Comparison of ENCODE assay signal across 24 cellular contexts in the genomic region with DNA sequence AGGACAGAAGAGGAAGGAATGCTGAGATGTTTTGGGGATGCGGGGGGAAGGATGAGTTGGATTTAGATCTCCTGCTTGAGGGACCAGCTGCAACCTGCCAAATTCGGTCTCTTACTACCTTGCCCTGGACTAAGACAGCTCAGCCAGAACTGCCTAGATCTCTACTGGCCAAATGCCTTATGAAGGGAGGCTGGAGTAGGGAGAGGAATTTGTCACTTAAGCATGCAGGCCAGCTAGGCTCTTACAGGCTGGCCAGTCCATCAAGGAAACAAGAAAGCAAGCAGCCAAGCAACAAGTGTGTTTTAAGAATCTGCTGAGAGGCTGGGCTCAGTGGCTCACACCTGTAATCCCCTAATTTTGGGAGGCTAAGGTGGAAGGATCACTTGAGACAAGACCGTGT.
"Had no signal": no experiment of that assay in that cellular context is flagged by ENCODE, and none has a peak within 500 bp of the region (broad histone marks: within the 10 kb centered on the region; RNA-seq: fewer than 3 reads in every experiment).

No MANE protein-coding gene starts in this region.

- H3K9me3 Mint-ChIP-seq: activated CD4-positive, alpha-beta T cell treated with anti-CD3 and anti-CD28 coated beads, Interleukin-2, amount 10 ng/mL, durations not matched to agents 7 days and 5 days; activated naive CD4-positive, alpha-beta T cell treated with anti-CD3 and anti-CD28 coated beads, Interleukin-2, amount 50 U/mL, for 72 hours; activated T-helper 17 cell treated with anti-CD3 and anti-CD28 coated beads, Interleukin-2, amount 50 U/mL, for 72 hours; brain; immature natural killer cell; natural killer cell treated with Interleukin-12 subunit alpha and Interleukin-12 subunit beta and Interleukin-15 and Interleukin-18, amount 100 ng/mL, for 72 hours had no signal

- ATAC-seq: activated CD8-positive, alpha-beta T cell treated with anti-CD3 and anti-CD28 coated beads, Interleukin-2, amount 10 ng/mL, durations not matched to agents 7 days and 5 days; activated naive CD4-positive, alpha-beta T cell treated with anti-CD3 and anti-CD28 coated beads, Interleukin-2, amount 50 U/mL, for 72 hours; activated T-helper 17 cell treated with anti-CD3 and anti-CD28 coated beads, Interleukin-2, amount 50 U/mL, for 72 hours; left ventricle myocardium superior; natural killer cell treated with Interleukin-12 subunit alpha and Interleukin-12 subunit beta and Interleukin-15 and Interleukin-18, amount 100 ng/mL, for 72 hours; sciatic nerve had no signal

- H3K9me3 ChIP-seq: tibial artery, vagina had no signal

- H2AFZ ChIP-seq: hepatocyte had no signal

- H3K27ac ChIP-seq: hepatocyte, tibial artery, vagina, VCaP had no signal

- H3K4me3 Mint-ChIP-seq: activated CD4-positive, alpha-beta T cell treated with anti-CD3 and anti-CD28 coated beads, Interleukin-2, amount 10 ng/mL, durations not matched to agents 7 days and 5 days; activated CD8-positive, alpha-beta T cell treated with anti-CD3 and anti-CD28 coated beads, Interleukin-2, amount 10 ng/mL, durations not matched to agents 7 days and 5 days; activated T-helper 17 cell treated with anti-CD3 and anti-CD28 coated beads, Interleukin-2, amount 50 U/mL, for 72 hours; brain; immature natural killer cell; natural killer cell treated with Interleukin-12 subunit alpha and Interleukin-12 subunit beta and Interleukin-15 and Interleukin-18, amount 100 ng/mL, for 72 hours had no signal

- H3K79me2 ChIP-seq: hepatocyte had no signal

- H3K27me3 Mint-ChIP-seq: activated CD4-positive, alpha-beta T cell treated with anti-CD3 and anti-CD28 coated beads, Interleukin-2, amount 10 ng/mL, durations not matched to agents 7 days and 5 days; activated T-helper 17 cell treated with anti-CD3 and anti-CD28 coated beads, Interleukin-2, amount 50 U/mL, for 72 hours; brain; natural killer cell treated with Interleukin-12 subunit alpha and Interleukin-12 subunit beta and Interleukin-15 and Interleukin-18, amount 100 ng/mL, for 72 hours had no signal

- DNase-seq: activated CD4-positive, alpha-beta T cell treated with anti-CD3 and anti-CD28 coated beads, Interleukin-2, amount 10 ng/mL, durations not matched to agents 7 days and 5 days; activated CD4-positive, CD25-positive, alpha-beta regulatory T cell treated with anti-CD3 and anti-CD28 coated beads, Interleukin-2, amount 50 U/mL, for 72 hours; activated CD8-positive, alpha-beta T cell treated with anti-CD3 and anti-CD28 coated beads, Interleukin-2, amount 10 ng/mL, durations not matched to agents 7 days and 5 days; aorta; dermis blood vessel endothelial cell; effector CD8-positive, alpha-beta T cell; foreskin melanocyte; immature natural killer cell; kidney glomerular epithelial cell; left ventricle myocardium superior; mammary epithelial cell; occipital lobe; stimulated activated CD4-positive, alpha-beta T cell treated with anti-CD3 and anti-CD28 coated beads, Interleukin-2, amount 100 ng/mL, for 48 hours; stimulated activated CD8-positive, alpha-beta memory T cell treated with anti-CD3 and anti-CD28 coated beads, Interleukin-4, amount 100 ng/mL, for 48 hours; stimulated activated naive CD4-positive, alpha-beta T cell had no signal

- H3K36me3 Mint-ChIP-seq: activated naive CD4-positive, alpha-beta T cell treated with anti-CD3 and anti-CD28 coated beads, Interleukin-2, amount 50 U/mL, for 72 hours; natural killer cell treated with Interleukin-12 subunit alpha and Interleukin-12 subunit beta and Interleukin-15 and Interleukin-18, amount 100 ng/mL, for 72 hours had no signal

- H3K27ac Mint-ChIP-seq: activated CD4-positive, alpha-beta T cell treated with anti-CD3 and anti-CD28 coated beads, Interleukin-2, amount 10 ng/mL, durations not matched to agents 7 days and 5 days; activated CD8-positive, alpha-beta T cell treated with anti-CD3 and anti-CD28 coated beads, Interleukin-2, amount 10 ng/mL, durations not matched to agents 7 days and 5 days; activated naive CD4-positive, alpha-beta T cell treated with anti-CD3 and anti-CD28 coated beads, Interleukin-2, amount 50 U/mL, for 72 hours; activated T-helper 17 cell treated with anti-CD3 and anti-CD28 coated beads, Interleukin-2, amount 50 U/mL, for 72 hours had no signal

- H3K27me3 ChIP-seq: hepatocyte, tibial artery, vagina had no signal

- H3K36me3 ChIP-seq: vagina had no signal

- H3K4me3 ChIP-seq: hepatocyte, tibial artery, vagina had no signal

- H3K4me2 ChIP-seq: hepatocyte had no signal
